ENCODE assay signal across 8 cellular contexts in the genomic region with DNA sequence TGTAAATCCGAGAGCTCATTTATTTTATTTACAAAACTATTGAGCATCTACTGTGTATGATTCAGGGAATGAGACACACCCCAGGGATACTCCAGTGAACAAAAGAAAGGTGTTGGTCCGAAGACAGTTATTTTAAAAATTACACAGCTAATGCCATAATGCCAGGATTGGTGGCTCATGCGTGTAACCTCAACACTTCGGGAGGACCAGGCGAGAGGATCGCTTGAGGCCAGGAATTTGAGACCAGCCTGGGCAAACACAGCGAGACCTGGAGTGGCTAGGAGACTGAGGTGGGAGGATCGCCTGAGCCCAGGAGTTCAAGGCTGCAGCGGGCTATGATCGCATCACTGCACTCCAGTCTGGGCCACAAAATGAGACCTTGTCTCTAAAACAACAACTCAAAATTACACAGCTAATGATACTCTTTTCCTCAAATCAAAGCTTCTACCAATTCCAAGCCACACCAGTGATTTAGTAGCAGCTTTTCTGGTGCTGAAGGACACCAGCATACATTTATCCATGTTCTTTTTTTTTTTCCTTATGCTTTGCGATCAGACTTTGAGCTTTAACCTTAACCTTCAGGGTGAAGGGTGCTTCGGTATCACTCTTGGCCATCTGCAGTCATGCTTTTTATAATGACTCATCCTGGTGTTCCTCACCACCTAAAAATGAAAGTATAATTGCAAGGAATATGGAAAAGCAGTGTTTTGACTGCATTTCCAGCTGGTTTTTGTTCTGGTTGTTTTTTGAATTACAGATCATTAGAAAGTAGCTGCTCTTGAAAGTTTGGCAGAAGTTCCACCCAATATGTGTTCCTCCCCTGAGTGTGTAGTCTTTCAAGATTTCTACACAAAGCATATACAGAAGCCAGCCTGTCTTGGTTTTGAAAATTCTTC. TPM values are rescaled to one million over a fixed set of nuclear protein-coding genes. Genes with fewer than 3 reads are reported as not detected.
DNase-seq lines count a peak whose midpoint lies in the region; ATAC-seq and TF ChIP-seq lines count a peak whose summit lies in the region.

No MANE protein-coding gene starts in this region.

- POLR2A ChIA-PET in CD8-positive, alpha-beta memory T cell (lab: Charles Lee): no interaction called here

- no peaks in the 10 kb centered on the region for H3K9me3 ChIP-seq in CD8-positive, alpha-beta memory T cell (ENCODE audit: low read length)
- H3K9me3 ChIP-seq in adipocyte (ENCODE audit: control insufficient read depth, low read length): no peaks in the 10 kb centered on the region
- H3K9me3 ChIP-seq in testis: no peaks in the 10 kb centered on the region

- H3K27me3 Mint-ChIP-seq in CD8-positive, alpha-beta memory T cell: peaks cover 15 to 24% of the 10 kb centered on the region in 2 donors
- H3K27me3 Mint-ChIP-seq in IgD-negative memory B cell: peaks cover 12% of the 10 kb centered on the region

- peak overlapping the region; percentile 88 for H3K4me3 ChIP-seq in CD8-positive, alpha-beta memory T cell (ENCODE audit: low read length)
- H3K4me3 ChIP-seq in adipocyte (ENCODE audit: low read length) (peak overlapping the region; percentile 90), testis (peak overlapping the region; percentile 75 to 86)

- H3K36me3 ChIP-seq in CD8-positive, alpha-beta memory T cell (ENCODE audit: insufficient read depth, low read length): no peaks in the 10 kb centered on the region
- H3K36me3 ChIP-seq in adipocyte (ENCODE audit: control insufficient read depth, insufficient read depth, low read length, severe bottlenecking) (no peaks in the 10 kb centered on the region), testis (ENCODE audit: low read depth, missing control alignments) (no peaks in the 10 kb centered on the region)

- peak overlapping the region; percentile 62 for H3K27ac ChIP-seq in CD8-positive, alpha-beta memory T cell (ENCODE audit: low read depth, low read length)
- H3K27ac ChIP-seq in testis: peak overlapping the region; percentile 69 to 89

- H3K9ac ChIP-seq in adipocyte (ENCODE audit: low read length): peak overlapping the region; percentile 86

- peak overlapping the region; percentile 91 to 98 (median 97) for H3K4me3 Mint-ChIP-seq in CD8-positive, alpha-beta memory T cell
- peak overlapping the region; percentile 92 to 99 (median 96) for H3K4me3 Mint-ChIP-seq in IgD-negative memory B cell

- H3K27me3 ChIP-seq in CD8-positive, alpha-beta memory T cell (ENCODE audit: insufficient read depth, low read length, poor library complexity, severe bottlenecking): no peaks in the 10 kb centered on the region
- H3K27me3 ChIP-seq in adipocyte (replicated peaks; ENCODE audit: control insufficient read depth, insufficient read depth, low read length) (no peaks in the 10 kb centered on the region), testis (no peaks in the 10 kb centered on the region)

- no peak for TF ChIP-seq CTCF in testis (IDR thresholded peaks at IDR 0.05)

- intact Hi-C loops in testis (cut with DNase I; ENCODE audit: low total_unique reads): no loop called here

- peaks cover 6% of the 10 kb centered on the region for H3K4me1 ChIP-seq in CD8-positive, alpha-beta memory T cell (ENCODE audit: insufficient read depth, low read length)
- H3K4me1 ChIP-seq in adipocyte (ENCODE audit: control insufficient read depth, insufficient read depth, low read length) (peaks cover 26% of the 10 kb centered on the region), testis (peaks cover 12% of the 10 kb centered on the region)

- H3K9me3 Mint-ChIP-seq in CD8-positive, alpha-beta memory T cell: peaks cover 0 to 1% (median 0%) of the 10 kb centered on the region in 5 donors
- H3K9me3 Mint-ChIP-seq in IgD-negative memory B cell: no peaks in the 10 kb centered on the region

- DNase-seq in CD8-positive, alpha-beta memory T cell: no peak
- peak; percentile 70 for DNase-seq in adipocyte (ENCODE audit: low read depth)
- peak; percentile 81 for DNase-seq in kidney tubule cell (ENCODE audit: low spot score)
- peak; percentile 49 for DNase-seq in testis

- 14 to 27% methylated on average over 12 of the region's 12 CpGs for WGBS in testis, 2 donors

- peak overlapping the region in 7 of 8 donors; percentile 88 to 99 (median 98) for H3K27ac Mint-ChIP-seq in CD8-positive, alpha-beta memory T cell
- peak overlapping the region; percentile 93 to 99 (median 98) for H3K27ac Mint-ChIP-seq in IgD-negative memory B cell

- ATAC-seq in HG02852 (IDR thresholded peaks at IDR 0.05; ENCODE audit: unreplicated experiment): no peak
- no peak for ATAC-seq in GM18907 (IDR thresholded peaks at IDR 0.05; ENCODE audit: unreplicated experiment)
- no peak for ATAC-seq in HG03521 (IDR thresholded peaks at IDR 0.05; ENCODE audit: unreplicated experiment)

- CTCF ChIA-PET in CD8-positive, alpha-beta memory T cell (lab: Charles Lee): interaction anchor here (0.8 to 1.9 kb wide), 8 partner anchors 13 to 578 kb away, joined by 3 to 8 read pairs (median 3); no protein-coding TSS in a partner anchor

- peaks cover 0 to 4% (median 0%) of the 10 kb centered on the region in 3 donors for H3K36me3 Mint-ChIP-seq in CD8-positive, alpha-beta memory T cell
- no peaks in the 10 kb centered on the region for H3K36me3 Mint-ChIP-seq in IgD-negative memory B cell

- TF ChIP-seq POLR2A in testis (IDR thresholded peaks at IDR 0.05): no peak

- peaks cover 12 to 24% (median 23%) of the 10 kb centered on the region in 3 donors for H3K4me1 Mint-ChIP-seq in CD8-positive, alpha-beta memory T cell
- peaks cover 18 to 22% (median 22%) of the 10 kb centered on the region in 3 donors for H3K4me1 Mint-ChIP-seq in IgD-negative memory B cell

RNA-seq across cellular contexts. Expression of a gene that starts 1.1 kb away (rescaled TPM):
- total RNA-seq in CD8-positive, alpha-beta memory T cell: 1 to 10 TPM; 5.9 to 6.8 TPM
- not detected for polyA plus RNA-seq in CD8-positive, alpha-beta memory T cell
- polyA plus RNA-seq in IgD-negative memory B cell: 0.83 TPM
- total RNA-seq in testis: 10 to 100 TPM; 31.6 to 49.5 TPM
- polyA plus RNA-seq in testis (ENCODE audit: insufficient read depth, low read depth, low replicate concordance): 21.9 TPM

RNA-seq across cellular contexts. Expression of a gene that starts 26.9 kb away (rescaled TPM):
- 10 to 100 TPM; 25.8 to 27.8 TPM for total RNA-seq in CD8-positive, alpha-beta memory T cell
- 16.6 TPM for polyA plus RNA-seq in CD8-positive, alpha-beta memory T cell
- 14.9 TPM for polyA plus RNA-seq in IgD-negative memory B cell
- 10 to 100 TPM in 1 of 2 donors, 1 to 10 TPM in 1; 7.2 to 12.8 TPM for total RNA-seq in testis
- polyA plus RNA-seq in testis (ENCODE audit: insufficient read depth, low read depth, low replicate concordance): 10.0 TPM

Comparison
In these comparisons a context has a peak if more than half of its experiments do, and no peak if none do; other contexts are left out.
1. DNase-seq: peak in adipocyte (single experiment), kidney tubule cell (single experiment) and testis (single experiment); none in CD8-positive, alpha-beta memory T cell (0 of 5).
2. RNA of a gene that starts 1.1 kb away (polyA plus RNA-seq): 21.9 TPM in testis (single experiment); 0.83 TPM in IgD-negative memory B cell (single experiment) and not detected in CD8-positive, alpha-beta memory T cell (single experiment); every median in the first group is over 10 times any median in the second.
3. Peak in every context shown above with its lines, with median percentiles within 50 percentile points of each other: H3K4me3 ChIP-seq.